In the genomic region with DNA sequence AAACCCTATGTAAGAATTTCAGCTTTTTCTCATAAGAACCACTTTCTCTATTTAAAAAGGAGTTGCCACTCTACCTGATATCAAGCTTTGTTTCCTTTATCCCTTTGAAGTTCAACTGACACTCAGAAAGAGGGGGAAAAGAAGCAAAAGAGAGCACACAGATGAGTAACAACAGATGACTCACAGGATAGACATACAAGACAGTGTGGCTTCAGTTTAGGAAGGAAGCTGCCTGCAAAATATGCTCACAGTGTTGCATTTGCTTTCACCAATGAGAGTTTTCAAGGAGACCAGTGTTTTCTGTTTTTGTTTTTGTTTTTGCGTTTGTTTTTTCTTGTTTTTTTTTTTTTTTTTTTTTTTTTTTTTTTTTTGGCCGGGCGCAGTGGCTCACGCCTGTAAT, we compare ENCODE assay signal across 20 cellular contexts.
DNase-seq lines count a peak whose midpoint lies in the region; ATAC-seq and TF ChIP-seq lines count a peak whose summit lies in the region.
"Had no signal": no experiment of that assay in that cellular context is flagged by ENCODE, and none has a peak within 500 bp of the region (broad histone marks: within the 10 kb centered on the region; RNA-seq: fewer than 3 reads in every experiment).

No MANE protein-coding gene starts in this region.

- H3K4me1 Mint-ChIP-seq in Caco-2 (ENCODE audit: low read depth, unreplicated experiment) = no peaks in the 10 kb centered on the region
- H3K4me1 Mint-ChIP-seq: brain; CD4-positive, CD25-positive, alpha-beta regulatory T cell had no signal

- no peak for TF ChIP-seq CTCF in astrocyte of the spinal cord (IDR thresholded peaks at IDR 0.05; ENCODE audit: low read depth, low read length)
- no peak for TF ChIP-seq CTCF in osteoblast (IDR thresholded peaks at IDR 0.05; ENCODE audit: extremely low read depth, low read depth, low read length)
- TF ChIP-seq CTCF in Caco-2 (IDR thresholded peaks at IDR 0.05; ENCODE audit: insufficient read depth in 1 of 2, low read depth in 1 of 2, low read length in 1 of 2, severe bottlenecking in 1 of 2, unreplicated experiment in 1 of 2) = no peak

- H3K9me3 ChIP-seq in osteoblast (ENCODE audit: low read depth, low read length) = peaks cover 2% of the 10 kb centered on the region
- H3K9me3 ChIP-seq in Caco-2 = no peaks in the 10 kb centered on the region; the same call in 1 of the 2 replicates
- H3K9me3 ChIP-seq: esophagus muscularis mucosa, thyroid gland had no signal

- H3K27me3 Mint-ChIP-seq in Caco-2 (ENCODE audit: insufficient read depth, unreplicated experiment) = no peaks in the 10 kb centered on the region
- H3K27me3 Mint-ChIP-seq: brain; CD4-positive, CD25-positive, alpha-beta regulatory T cell had no signal

- no peak overlapping the region for H3K27ac Mint-ChIP-seq in Caco-2 (ENCODE audit: unreplicated experiment)
- H3K27ac Mint-ChIP-seq: brain; CD4-positive, CD25-positive, alpha-beta regulatory T cell; T-helper 2 cell treated with Interferon-gamma antibody and Interleukin-4, amounts not matched to agents 5 μg/mL and 100 μg/mL, for 36 hours had no signal

- H3K36me3 ChIP-seq in osteoblast (ENCODE audit: insufficient read depth, low read length) = no peaks in the 10 kb centered on the region
- H3K36me3 ChIP-seq in Caco-2 (ENCODE audit: control insufficient read depth, insufficient read depth, low read length) = no peaks in the 10 kb centered on the region
- H3K36me3 ChIP-seq: esophagus muscularis mucosa, thyroid gland had no signal

- CTCF ChIA-PET in Caco-2 (lab: Charles Lee) = interaction anchor here (0.7 kb wide), 1 partner anchor 10 kb away, joined by 4 read pairs; no protein-coding TSS in a partner anchor

- H3K4me1 ChIP-seq in osteoblast (ENCODE audit: insufficient read depth, low read length) (no peaks in the 10 kb centered on the region), Caco-2 (no peaks in the 10 kb centered on the region)
- H3K4me1 ChIP-seq: esophagus muscularis mucosa, thyroid gland had no signal

- intact Hi-C loops in Caco-2 (cut with micrococcal nuclease; ENCODE audit: unreplicated experiment) = no loop called here

- in situ Hi-C loops in astrocyte of the spinal cord (cut with HindIII; ENCODE audit: low sequenced_read_pairs) = no loop called here

- POLR2A ChIA-PET in Caco-2 (lab: Charles Lee) = no interaction called here

- peak; percentile 9 for DNase-seq in EH (ENCODE audit: low read depth)
- peak; percentile 21 for DNase-seq in M059J (ENCODE audit: low read depth)
- DNase-seq in astrocyte of the spinal cord (ENCODE audit: low read depth, low spot score) = peak; percentile 22
- peak; percentile 61 for DNase-seq in kidney tubule cell (ENCODE audit: low spot score)
- DNase-seq in osteoblast (ENCODE audit: insufficient read length, low spot score, missing footprints) = no peak
- DNase-seq in Caco-2 = no peak
- DNase-seq: activated CD4-positive, alpha-beta T cell treated with anti-CD3 and anti-CD28 coated beads for 1 hour; CD4-positive, CD25-positive, alpha-beta regulatory T cell; dorsolateral prefrontal cortex; left colon; mucosa of descending colon; NCI-H1092 treated with DMSO at 0.1 percent for 48 hours; RPMI8226; thyroid gland had no signal

- H3K36me3 Mint-ChIP-seq in Caco-2 (ENCODE audit: insufficient read depth, unreplicated experiment) = no peaks in the 10 kb centered on the region
- H3K36me3 Mint-ChIP-seq: brain; CD4-positive, CD25-positive, alpha-beta regulatory T cell had no signal

- no peak overlapping the region for H3K4me3 ChIP-seq in astrocyte of the spinal cord (ENCODE audit: low read depth, low read length)
- H3K4me3 ChIP-seq in osteoblast (ENCODE audit: insufficient read depth, low read length) = no peak overlapping the region
- H3K4me3 ChIP-seq in Caco-2 (ENCODE audit: low read depth, low read length) = no peak overlapping the region
- H3K4me3 ChIP-seq: dorsolateral prefrontal cortex, esophagus muscularis mucosa, mucosa of descending colon, skin epidermis, thyroid gland had no signal

- no peak overlapping the region for H3K4me2 ChIP-seq in osteoblast (ENCODE audit: insufficient read depth, low read length)

- H3K27me3 ChIP-seq in osteoblast (ENCODE audit: insufficient read depth, low read length) (no peaks in the 10 kb centered on the region), Caco-2 (replicated peaks; ENCODE audit: control insufficient read depth, insufficient read depth, low read length) (no peaks in the 10 kb centered on the region)
- H3K27me3 ChIP-seq: dorsolateral prefrontal cortex, esophagus muscularis mucosa, thyroid gland had no signal

- ATAC-seq in GM19467 (IDR thresholded peaks at IDR 0.05; ENCODE audit: unreplicated experiment) (no peak), GM18858 (IDR thresholded peaks at IDR 0.05; ENCODE audit: unreplicated experiment) (no peak)
- ATAC-seq: left colon, mucosa of descending colon had no signal

- H3K4me3 Mint-ChIP-seq in Caco-2 (ENCODE audit: unreplicated experiment) = no peak overlapping the region
- H3K4me3 Mint-ChIP-seq: brain; CD4-positive, CD25-positive, alpha-beta regulatory T cell; T-helper 2 cell treated with Interferon-gamma antibody and Interleukin-4, amounts not matched to agents 5 μg/mL and 100 μg/mL, for 36 hours had no signal

- H3K9me3 Mint-ChIP-seq in Caco-2 (ENCODE audit: unreplicated experiment) = no peaks in the 10 kb centered on the region

- no TSS peak for BruUV-seq in Caco-2 (replicated peaks; lab: Mats Ljungman, UMichigan)

- no peak overlapping the region for H2AFZ ChIP-seq in osteoblast (ENCODE audit: low read length)

- no peaks in the 10 kb centered on the region for H4K20me1 ChIP-seq in osteoblast (ENCODE audit: insufficient read depth, low read length)

- no peak overlapping the region for H3K27ac ChIP-seq in osteoblast (ENCODE audit: low read depth, low read length)
- H3K27ac ChIP-seq: dorsolateral prefrontal cortex, esophagus muscularis mucosa, skin epidermis, thyroid gland had no signal

- H3K79me2 ChIP-seq in osteoblast (ENCODE audit: insufficient read depth, low read length) = no peaks in the 10 kb centered on the region

Comparison
In these comparisons a context has a peak if more than half of its experiments do, and no peak if none do; other contexts are left out.
1. DNase-seq: peak in EH (single experiment), M059J (single experiment), astrocyte of the spinal cord (single experiment) and kidney tubule cell (single experiment); none in osteoblast (single experiment) and Caco-2 (0 of 2).